ENCODE assay signal across 16 cellular contexts in genomic region chr22:44456661-44457412, GRCh38. TPM values are rescaled to one million over a fixed set of nuclear protein-coding genes. Genes with fewer than 3 reads are reported as not detected.
DNase-seq lines count a peak whose midpoint lies in the region; ATAC-seq lines count a peak whose summit lies in the region.
"Had no signal": no experiment of that assay in that cellular context is flagged by ENCODE, and none has a peak within 500 bp of the region (broad histone marks: within the 10 kb centered on the region; RNA-seq: fewer than 3 reads in every experiment).

No MANE protein-coding gene starts in this region.

- H3K27ac ChIP-seq in CD8-positive, alpha-beta memory T cell (ENCODE audit: low read depth, low read length) = no peak overlapping the region

- CTCF ChIA-PET in activated CD4-positive, alpha-beta memory T cell treated with anti-CD3 and anti-CD28 coated beads, Interleukin-2, amount 10 ng/mL, durations not matched to agents 7 days and 5 days (lab: Charles Lee) = no interaction called here
- CTCF ChIA-PET in activated CD4-positive, alpha-beta memory T cell treated with anti-CD3 and anti-CD28 coated beads for 36 hours (lab: Charles Lee) = no interaction called here
- CTCF ChIA-PET in CD8-positive, alpha-beta memory T cell (lab: Charles Lee) = no interaction called here

- ATAC-seq in GM21367 (IDR thresholded peaks at IDR 0.05; ENCODE audit: unreplicated experiment) = no peak

- peaks cover 11% of the 10 kb centered on the region for H3K27me3 Mint-ChIP-seq in activated CD4-positive, alpha-beta memory T cell treated with anti-CD3 and anti-CD28 coated beads, Interleukin-2, amount 10 ng/mL, durations not matched to agents 7 days and 5 days
- H3K27me3 Mint-ChIP-seq in activated CD4-positive, alpha-beta memory T cell treated with anti-CD3 and anti-CD28 coated beads for 36 hours = peaks cover 1% of the 10 kb centered on the region
- H3K27me3 Mint-ChIP-seq in CD8-positive, alpha-beta memory T cell = no peaks in the 10 kb centered on the region

- peak; percentile 7 for DNase-seq in activated CD4-positive, alpha-beta memory T cell treated with anti-CD3 and anti-CD28 coated beads, Interleukin-2, amount 10 ng/mL, durations not matched to agents 7 days and 5 days
- DNase-seq in activated CD4-positive, alpha-beta memory T cell treated with anti-CD3 and anti-CD28 coated beads for 36 hours = no peak
- DNase-seq in CD8-positive, alpha-beta memory T cell = no peak
- DNase-seq in activated CD8-positive, alpha-beta memory T cell treated with anti-CD3 and anti-CD28 coated beads, Interleukin-2, amount 50 U/mL, for 48 hours = peak; percentile 26
- DNase-seq in islet precursor cell (peak; percentile 12), NCI-H2171 (lab: John Stamatoyannopoulos, UW) (no peak), HUDEP-2 (lab: John Stamatoyannopoulos, UW; ENCODE audit: unreplicated experiment in 76 of 76) (no peak)
- DNase-seq: DMS153, EL, H7, Kasumi-1, NCI-H1417, NCI-H2029 treated with DMSO at 0.1 percent for 48 hours, NCI-H524, SIG-M5 had no signal

- no peaks in the 10 kb centered on the region for H3K27me3 ChIP-seq in CD8-positive, alpha-beta memory T cell (ENCODE audit: insufficient read depth, low read length, poor library complexity, severe bottlenecking)

- peaks cover 3% of the 10 kb centered on the region for H3K36me3 Mint-ChIP-seq in activated CD4-positive, alpha-beta memory T cell treated with anti-CD3 and anti-CD28 coated beads, Interleukin-2, amount 10 ng/mL, durations not matched to agents 7 days and 5 days (ENCODE audit: low read depth)
- H3K36me3 Mint-ChIP-seq in activated CD4-positive, alpha-beta memory T cell treated with anti-CD3 and anti-CD28 coated beads for 36 hours = no peaks in the 10 kb centered on the region
- peaks cover 0 to 12% (median 2%) of the 10 kb centered on the region in 3 donors for H3K36me3 Mint-ChIP-seq in CD8-positive, alpha-beta memory T cell

- no peaks in the 10 kb centered on the region for H3K9me3 ChIP-seq in CD8-positive, alpha-beta memory T cell (ENCODE audit: low read length)

- H3K27ac Mint-ChIP-seq in activated CD4-positive, alpha-beta memory T cell treated with anti-CD3 and anti-CD28 coated beads, Interleukin-2, amount 10 ng/mL, durations not matched to agents 7 days and 5 days = no peak overlapping the region
- no peak overlapping the region for H3K27ac Mint-ChIP-seq in activated CD4-positive, alpha-beta memory T cell treated with anti-CD3 and anti-CD28 coated beads for 36 hours
- peak overlapping the region; percentile 6 to 86 (median 76) for H3K27ac Mint-ChIP-seq in CD8-positive, alpha-beta memory T cell

- H3K4me1 Mint-ChIP-seq in activated CD4-positive, alpha-beta memory T cell treated with anti-CD3 and anti-CD28 coated beads, Interleukin-2, amount 10 ng/mL, durations not matched to agents 7 days and 5 days = peaks cover 31% of the 10 kb centered on the region
- H3K4me1 Mint-ChIP-seq in activated CD4-positive, alpha-beta memory T cell treated with anti-CD3 and anti-CD28 coated beads for 36 hours (ENCODE audit: low read depth) = peaks cover 46% of the 10 kb centered on the region
- H3K4me1 Mint-ChIP-seq in CD8-positive, alpha-beta memory T cell = peaks cover 53 to 77% (median 54%) of the 10 kb centered on the region in 3 donors

- intact Hi-C loops in activated CD4-positive, alpha-beta memory T cell treated with anti-CD3 and anti-CD28 coated beads for 36 hours (cut with micrococcal nuclease) = no loop called here

- H3K4me3 Mint-ChIP-seq in activated CD4-positive, alpha-beta memory T cell treated with anti-CD3 and anti-CD28 coated beads, Interleukin-2, amount 10 ng/mL, durations not matched to agents 7 days and 5 days = no peak overlapping the region
- no peak overlapping the region for H3K4me3 Mint-ChIP-seq in activated CD4-positive, alpha-beta memory T cell treated with anti-CD3 and anti-CD28 coated beads for 36 hours
- H3K4me3 Mint-ChIP-seq in CD8-positive, alpha-beta memory T cell = peak overlapping the region in 1 of 7 donors; percentile 9

- peaks cover 10% of the 10 kb centered on the region for H3K9me3 Mint-ChIP-seq in activated CD4-positive, alpha-beta memory T cell treated with anti-CD3 and anti-CD28 coated beads, Interleukin-2, amount 10 ng/mL, durations not matched to agents 7 days and 5 days
- peaks cover 6% of the 10 kb centered on the region for H3K9me3 Mint-ChIP-seq in activated CD4-positive, alpha-beta memory T cell treated with anti-CD3 and anti-CD28 coated beads for 36 hours
- no peaks in the 10 kb centered on the region for H3K9me3 Mint-ChIP-seq in CD8-positive, alpha-beta memory T cell

- no peak overlapping the region for H3K4me3 ChIP-seq in CD8-positive, alpha-beta memory T cell (ENCODE audit: low read length)

- peaks cover 34% of the 10 kb centered on the region for H3K4me1 ChIP-seq in CD8-positive, alpha-beta memory T cell (ENCODE audit: insufficient read depth, low read length)

- POLR2A ChIA-PET in activated CD4-positive, alpha-beta memory T cell treated with anti-CD3 and anti-CD28 coated beads, Interleukin-2, amount 10 ng/mL, durations not matched to agents 7 days and 5 days (lab: Charles Lee) = no interaction called here
- POLR2A ChIA-PET in activated CD4-positive, alpha-beta memory T cell treated with anti-CD3 and anti-CD28 coated beads for 36 hours (lab: Charles Lee) = no interaction called here
- POLR2A ChIA-PET in CD8-positive, alpha-beta memory T cell (lab: Charles Lee) = interaction anchor here (1.3 kb wide), 1 partner anchor 39 kb away, joined by 3 read pairs; no protein-coding TSS in a partner anchor

- H3K36me3 ChIP-seq in CD8-positive, alpha-beta memory T cell (ENCODE audit: insufficient read depth, low read length) = no peaks in the 10 kb centered on the region

RNA-seq across cellular contexts. Expression of gene RTL6, which starts 41.2 kb away (rescaled TPM):
- total RNA-seq in activated CD4-positive, alpha-beta memory T cell treated with anti-CD3 and anti-CD28 coated beads, Interleukin-2, amount 10 ng/mL, durations not matched to agents 7 days and 5 days = 1 to 10 TPM; 6.7 to 6.8 TPM
- 1 to 10 TPM; 7.2 to 7.4 TPM for total RNA-seq in activated CD4-positive, alpha-beta memory T cell treated with anti-CD3 and anti-CD28 coated beads for 36 hours
- total RNA-seq in CD8-positive, alpha-beta memory T cell = 10 to 100 TPM; 16.3 to 16.4 TPM
- polyA plus RNA-seq in CD8-positive, alpha-beta memory T cell = 18.5 TPM

Comparison
In these comparisons a context has a peak if more than half of its experiments do, and no peak if none do; other contexts are left out.
1. DNase-seq: peak in activated CD4-positive, alpha-beta memory T cell treated with anti-CD3 and anti-CD28 coated beads, Interleukin-2, amount 10 ng/mL, durations not matched to agents 7 days and 5 days (single experiment), activated CD8-positive, alpha-beta memory T cell treated with anti-CD3 and anti-CD28 coated beads, Interleukin-2, amount 50 U/mL, for 48 hours (single experiment) and islet precursor cell (single experiment); none in activated CD4-positive, alpha-beta memory T cell treated with anti-CD3 and anti-CD28 coated beads for 36 hours (single experiment), CD8-positive, alpha-beta memory T cell (0 of 5), NCI-H2171 (single experiment) and HUDEP-2 (0 of 76).
2. H3K27ac Mint-ChIP-seq: peak in CD8-positive, alpha-beta memory T cell (8 of 8); none in activated CD4-positive, alpha-beta memory T cell treated with anti-CD3 and anti-CD28 coated beads, Interleukin-2, amount 10 ng/mL, durations not matched to agents 7 days and 5 days (single experiment) and activated CD4-positive, alpha-beta memory T cell treated with anti-CD3 and anti-CD28 coated beads for 36 hours (single experiment).